In the genomic region with DNA sequence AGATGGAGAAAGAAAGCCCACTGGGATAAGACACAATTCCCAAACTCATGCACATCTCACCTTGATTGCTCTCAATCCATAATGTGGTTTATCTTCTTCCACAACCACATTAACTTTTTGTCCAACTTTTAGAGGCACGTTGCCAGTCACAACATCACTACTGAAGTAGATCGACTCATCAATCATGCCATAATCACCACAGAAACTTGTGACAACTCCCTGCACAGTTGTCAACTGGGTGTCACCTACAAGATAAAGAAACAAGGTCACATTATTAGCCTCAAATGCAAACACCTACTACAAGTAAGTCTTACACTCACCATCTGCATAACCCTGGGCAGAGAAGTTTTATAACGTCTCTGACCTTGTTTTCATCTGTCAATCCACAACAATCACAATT, we compare ENCODE assay signal across 12 cellular contexts. TPM values are rescaled to one million over a fixed set of nuclear protein-coding genes. Genes with fewer than 3 reads are reported as not detected.
"Had no signal": no experiment of that assay in that cellular context is flagged by ENCODE, and none has a peak within 500 bp of the region (broad histone marks: within the 10 kb centered on the region; RNA-seq: fewer than 3 reads in every experiment).

No MANE protein-coding gene starts in this region.

RNA-seq across cellular contexts. Expression of gene CT55, which starts 1.7 kb away (rescaled TPM):
- total RNA-seq: OCI-LY7, PC-3, PC-9, Peyer's patch, Right ventricle myocardium inferior, Right ventricle myocardium superior, RPMI7951, SJSA1, T-cell had no signal

RNA-seq across cellular contexts. Expression of gene ETDB, which starts 49.2 kb away (rescaled TPM):
- total RNA-seq: OCI-LY7, PC-3, PC-9, Peyer's patch, Right ventricle myocardium inferior, Right ventricle myocardium superior, RPMI7951, SJCRH30, SJSA1, SK-MEL-5, T-cell had no signal
- polyA plus RNA-seq: SK-N-SH had no signal
